ENCODE assay signal across 17 cellular contexts in genomic region chr7:103866919-103867318, GRCh38.
DNase-seq lines count a peak whose midpoint lies in the region; ATAC-seq and TF ChIP-seq lines count a peak whose summit lies in the region.
"Had no signal": no experiment of that assay in that cellular context is flagged by ENCODE, and none has a peak within 500 bp of the region (broad histone marks: within the 10 kb centered on the region; RNA-seq: fewer than 3 reads in every experiment).

No MANE protein-coding gene starts in this region.

- no peaks in the 10 kb centered on the region for H3K27me3 Mint-ChIP-seq in CD8-positive, alpha-beta T cell (ENCODE audit: low read depth)
- H3K27me3 Mint-ChIP-seq: activated naive CD4-positive, alpha-beta T cell treated with anti-CD3 and anti-CD28 coated beads, Interleukin-2, amount 50 U/mL, for 24 hours; naive B cell had no signal

- no peak overlapping the region for H2AFZ ChIP-seq in SK-N-SH (ENCODE audit: low read depth)

- POLR2A ChIA-PET in SK-N-SH (lab: Yijun Ruan, JAX), result no interaction called here
- POLR2A ChIA-PET in CD8-positive, alpha-beta T cell (lab: Charles Lee), result no interaction called here

- H3K9me3 ChIP-seq in SK-N-SH, result no peaks in the 10 kb centered on the region
- H3K9me3 ChIP-seq in CD8-positive, alpha-beta T cell (ENCODE audit: low read length), result no peaks in the 10 kb centered on the region
- H3K9me3 ChIP-seq in psoas muscle, result no peaks in the 10 kb centered on the region
- H3K9me3 ChIP-seq: transverse colon had no signal

- H3K27ac ChIP-seq in SK-N-SH (ENCODE audit: low read depth in 2 of 2, low read length in 1 of 2) (no peak overlapping the region), psoas muscle (no peak overlapping the region)
- no peak overlapping the region for H3K27ac ChIP-seq in CD8-positive, alpha-beta T cell (ENCODE audit: low read depth, low read length)
- H3K27ac ChIP-seq: transverse colon had no signal

- no peaks in the 10 kb centered on the region for H3F3A ChIP-seq in SK-N-SH (replicated peaks; ENCODE audit: insufficient read depth)

- no peak overlapping the region for H3K4me3 Mint-ChIP-seq in CD8-positive, alpha-beta T cell
- H3K4me3 Mint-ChIP-seq: activated naive CD4-positive, alpha-beta T cell treated with anti-CD3 and anti-CD28 coated beads, Interleukin-2, amount 50 U/mL, for 24 hours; naive B cell had no signal

- 35% methylated on average over 4 of the region's 4 CpGs for WGBS in SK-N-SH (ENCODE audit: low lambda C conversion rate)
- WGBS in psoas muscle, 3 donors, result 30 to 38% (median 33%) methylated on average over 4 of the region's 4 CpGs

- DNase-seq in SIG-M5 treated with dmso at 0.1 percent for 504 hours (lab: John Stamatoyannopoulos, UW; ENCODE audit: unreplicated experiment) (peak; percentile 5), SIG-M5 (lab: John Stamatoyannopoulos, UW) (no peak), NCI-H2171 treated with DMSO at 0.1 percent for 48 hours (lab: John Stamatoyannopoulos, UW) (peak; percentile 78), SK-N-SH (no peak), psoas muscle (no peak)
- no peak for DNase-seq in CD8-positive, alpha-beta T cell
- DNase-seq: activated CD4-positive, alpha-beta T cell treated with anti-CD3 and anti-CD28 coated beads for 4 hours; cortex of kidney; foreskin melanocyte; Karpas-422; naive B cell; NCI-H226; stimulated activated naive CD4-positive, alpha-beta T cell; transverse colon had no signal

- no peaks in the 10 kb centered on the region for H3K36me3 ChIP-seq in SK-N-SH (replicated peaks in 1 of 2; ENCODE audit: control insufficient read depth in 1 of 2, insufficient read depth in 2 of 2, low read length in 1 of 2)
- no peaks in the 10 kb centered on the region for H3K36me3 ChIP-seq in CD8-positive, alpha-beta T cell (ENCODE audit: insufficient read depth, low read length)
- H3K36me3 ChIP-seq in psoas muscle (ENCODE audit: insufficient read depth in 1 of 2, low read depth in 1 of 2), result no peaks in the 10 kb centered on the region
- H3K36me3 ChIP-seq: transverse colon had no signal

- H3K4me1 Mint-ChIP-seq in CD8-positive, alpha-beta T cell (ENCODE audit: low read depth), result no peaks in the 10 kb centered on the region
- H3K4me1 Mint-ChIP-seq: activated naive CD4-positive, alpha-beta T cell treated with anti-CD3 and anti-CD28 coated beads, Interleukin-2, amount 50 U/mL, for 24 hours; naive B cell had no signal

- no peak overlapping the region for H3K27ac Mint-ChIP-seq in CD8-positive, alpha-beta T cell
- H3K27ac Mint-ChIP-seq: activated naive CD4-positive, alpha-beta T cell treated with anti-CD3 and anti-CD28 coated beads, Interleukin-2, amount 50 U/mL, for 24 hours; naive B cell had no signal

- no peak overlapping the region for H3K4me2 ChIP-seq in SK-N-SH

- no peaks in the 10 kb centered on the region for H3K9me2 ChIP-seq in SK-N-SH

- H3K4me1 ChIP-seq in SK-N-SH (ENCODE audit: control insufficient read depth in 1 of 2, insufficient read depth in 2 of 2, low read depth in 1 of 2, low read length in 1 of 2), result peaks cover 0 to 10% of the 10 kb centered on the region in 2 experiments; a peak in 1 of 4 replicates
- H3K4me1 ChIP-seq in CD8-positive, alpha-beta T cell (ENCODE audit: insufficient read depth, low read length), result no peaks in the 10 kb centered on the region
- no peaks in the 10 kb centered on the region for H3K4me1 ChIP-seq in psoas muscle
- H3K4me1 ChIP-seq: transverse colon had no signal

- H3K36me3 Mint-ChIP-seq in CD8-positive, alpha-beta T cell, result no peaks in the 10 kb centered on the region
- H3K36me3 Mint-ChIP-seq: activated naive CD4-positive, alpha-beta T cell treated with anti-CD3 and anti-CD28 coated beads, Interleukin-2, amount 50 U/mL, for 24 hours; naive B cell had no signal

- TF ChIP-seq RAD21 in SK-N-SH (IDR thresholded peaks at IDR 0.05; ENCODE audit: low read length), result no peak

- TF ChIP-seq CTCF in SK-N-SH (IDR thresholded peaks at IDR 0.05) (no peak), psoas muscle (IDR thresholded peaks at IDR 0.05) (no peak)
- TF ChIP-seq CTCF in CD8-positive, alpha-beta T cell (IDR thresholded peaks at IDR 0.05), result no peak

- ATAC-seq in HG03520 (IDR thresholded peaks at IDR 0.05; ENCODE audit: unreplicated experiment) (no peak), psoas muscle (no peak), HG03280 (IDR thresholded peaks at IDR 0.05; ENCODE audit: unreplicated experiment) (no peak)
- ATAC-seq in CD8-positive, alpha-beta T cell, result no peak

- no peaks in the 10 kb centered on the region for H3K79me2 ChIP-seq in SK-N-SH (ENCODE audit: insufficient read depth)

- H3K9me3 Mint-ChIP-seq in CD8-positive, alpha-beta T cell, result peaks cover 2% of the 10 kb centered on the region
- H3K9me3 Mint-ChIP-seq: activated naive CD4-positive, alpha-beta T cell treated with anti-CD3 and anti-CD28 coated beads, Interleukin-2, amount 50 U/mL, for 24 hours had no signal

- no peak overlapping the region for H3K4me3 ChIP-seq in SK-N-SH (ENCODE audit: low read depth in 2 of 2, low read length in 1 of 2)
- no peak overlapping the region for H3K4me3 ChIP-seq in CD8-positive, alpha-beta T cell (ENCODE audit: low read depth, low read length)
- no peak overlapping the region for H3K4me3 ChIP-seq in psoas muscle
- H3K4me3 ChIP-seq: transverse colon had no signal

- H4K20me1 ChIP-seq in SK-N-SH (ENCODE audit: insufficient read depth), result no peaks in the 10 kb centered on the region

- CTCF ChIA-PET in SK-N-SH (lab: Yijun Ruan, JAX), result interaction anchor here (1.2 to 1.6 kb wide), 3 partner anchors 8 to 293 kb away, joined by 3 to 5 read pairs (median 4); no protein-coding TSS in a partner anchor
- CTCF ChIA-PET in CD8-positive, alpha-beta T cell (lab: Charles Lee), result no interaction called here

- peak in 1 of 2 experiments; percentile 20; a peak in 1 of 4 replicates for TF ChIP-seq EP300 in SK-N-SH (IDR thresholded peaks at IDR 0.05; ENCODE audit: borderline replicate concordance in 1 of 2, low read depth in 1 of 2, low read length in 1 of 2)

- intact Hi-C loops in CD8-positive, alpha-beta T cell (cut with DNase I, micrococcal nuclease), result no loop called here
- intact Hi-C loops in psoas muscle (cut with DNase I), result no loop called here

- H3K9ac ChIP-seq in SK-N-SH, result no peak overlapping the region

- H3K27me3 ChIP-seq in SK-N-SH (ENCODE audit: insufficient read depth) (no peaks in the 10 kb centered on the region), psoas muscle (ENCODE audit: insufficient read depth in 3 of 3, low read length in 2 of 3) (no peaks in the 10 kb centered on the region)
- no peaks in the 10 kb centered on the region for H3K27me3 ChIP-seq in CD8-positive, alpha-beta T cell (ENCODE audit: insufficient read depth, low read length)
- H3K27me3 ChIP-seq: transverse colon had no signal

TF ChIP-seq in SK-N-SH, 30 proteins besides CTCF, POLR2A, EP300 and RAD21:
- TF ChIP-seq CHD2 (IDR thresholded peaks at IDR 0.05; ENCODE audit: low read length, partially characterized antibody), result no peak
- TF ChIP-seq SIN3A (IDR thresholded peaks at IDR 0.05; ENCODE audit: borderline replicate concordance, low read depth, low read length), result no peak
- no peak for TF ChIP-seq USF2 (IDR thresholded peaks at IDR 0.05; ENCODE audit: borderline replicate concordance, low read depth, low read length)
- no peak for TF ChIP-seq RFX5 (IDR thresholded peaks at IDR 0.05; ENCODE audit: low read length)
- no peak for TF ChIP-seq MEF2A (IDR thresholded peaks at IDR 0.05; ENCODE audit: borderline replicate concordance, low read depth)
- no peak for TF ChIP-seq TEAD4 (IDR thresholded peaks at IDR 0.05; ENCODE audit: borderline replicate concordance, insufficient read depth)
- peak; percentile 72 for TF ChIP-seq GATA2 (CRISPR knock-in tag; IDR thresholded peaks at IDR 0.05)
- TF ChIP-seq MXI1 (IDR thresholded peaks at IDR 0.05; ENCODE audit: low read depth, low read length), result no peak
- TF ChIP-seq NRF1 (IDR thresholded peaks at IDR 0.05; ENCODE audit: low read depth, low read length), result no peak
- no peak for TF ChIP-seq MAX (IDR thresholded peaks at IDR 0.05; ENCODE audit: low read depth)
- 0 out of 2 replicates have a peak, but pooled peaks have one; percentile 40 for TF ChIP-seq RCOR1 (IDR thresholded peaks at IDR 0.05; ENCODE audit: low read length)

Comparison
In these comparisons a context has a peak if more than half of its experiments do, and no peak if none do; other contexts are left out.
1. DNase-seq: peak in SIG-M5 treated with dmso at 0.1 percent for 504 hours (single experiment) and NCI-H2171 treated with DMSO at 0.1 percent for 48 hours (single experiment); none in SIG-M5 (single experiment), SK-N-SH (single experiment), CD8-positive, alpha-beta T cell (0 of 7) and psoas muscle (0 of 2).